12 cellular contexts compared by ENCODE assay signal in genomic region chr11:13834463-13834862, GRCh38.
DNase-seq lines count a peak whose midpoint lies in the region; ATAC-seq and TF ChIP-seq lines count a peak whose summit lies in the region.
"Had no signal": no experiment of that assay in that cellular context is flagged by ENCODE, and none has a peak within 500 bp of the region (broad histone marks: within the 10 kb centered on the region; RNA-seq: fewer than 3 reads in every experiment).

No MANE protein-coding gene starts in this region.

- no peak overlapping the region for H3K27ac ChIP-seq in AG04450 (ENCODE audit: low read depth, low read length)
- H3K27ac ChIP-seq in RWPE2 (ENCODE audit: poor library complexity, severe bottlenecking), result no peak overlapping the region
- H3K27ac ChIP-seq: neutrophil, upper lobe of right lung had no signal

- H3K4me1 ChIP-seq in RWPE2 (ENCODE audit: insufficient read depth, poor library complexity, severe bottlenecking), result peaks cover 14% of the 10 kb centered on the region
- H3K4me1 ChIP-seq: upper lobe of right lung had no signal

- CTCF ChIA-PET in AG04450 (lab: Charles Lee), result interaction anchor here (1.0 kb wide), 1 partner anchor 16 kb away, joined by 4 read pairs; no protein-coding TSS in a partner anchor

- no peak for ATAC-seq in RWPE2 (ENCODE audit: low read depth)
- no peak for ATAC-seq in GM18505 (IDR thresholded peaks at IDR 0.05; ENCODE audit: unreplicated experiment)
- no peak for ATAC-seq in HG02763 (IDR thresholded peaks at IDR 0.05; ENCODE audit: unreplicated experiment)
- ATAC-seq: upper lobe of right lung had no signal

- H3K27me3 ChIP-seq in AG04450 (ENCODE audit: control insufficient read depth, insufficient read depth, low read length) (no peaks in the 10 kb centered on the region), RWPE2 (ENCODE audit: insufficient read depth, poor library complexity, severe bottlenecking) (peaks cover 14% of the 10 kb centered on the region)
- H3K27me3 ChIP-seq: neutrophil, upper lobe of right lung had no signal

- DNase-seq in AG04450 (ENCODE audit: low read depth, low spot score) (no peak), RWPE2 (ENCODE audit: low spot score) (no peak), germinal center (ENCODE audit: low spot score) (peak; percentile 15), mesenteric fat pad (ENCODE audit: low spot score) (no peak)
- no peak for DNase-seq in activated CD4-positive, alpha-beta T cell treated with anti-CD3 and anti-CD28 coated beads, Interleukin-2, amount 50 U/mL, for 48 hours
- DNase-seq: activated CD4-positive, alpha-beta T cell treated with anti-CD3 and anti-CD28 coated beads, Interleukin-2, amount 10 ng/mL, durations not matched to agents 24 days and 14 days; head of caudate nucleus; upper lobe of right lung had no signal

- peak; percentile 43; the same call in 1 of the 2 replicates for TF ChIP-seq CTCF in AG04450 (IDR thresholded peaks at IDR 0.05; ENCODE audit: low read depth, low read length)
- TF ChIP-seq CTCF in GM12872 (IDR thresholded peaks at IDR 0.05; ENCODE audit: insufficient read depth, low read depth, low read length), result peak; percentile 63
- peak; percentile 38 for TF ChIP-seq CTCF in RWPE2 (IDR thresholded peaks at IDR 0.05; ENCODE audit: poor library complexity, severe bottlenecking)

- H3K36me3 ChIP-seq in RWPE2 (ENCODE audit: low read depth), result no peaks in the 10 kb centered on the region
- H3K36me3 ChIP-seq: neutrophil, upper lobe of right lung had no signal

- H3K9me3 ChIP-seq in AG04450 (ENCODE audit: control insufficient read depth, insufficient read depth, low read length) (no peaks in the 10 kb centered on the region), RWPE2 (ENCODE audit: severe bottlenecking) (no peaks in the 10 kb centered on the region)
- H3K9me3 ChIP-seq: neutrophil, upper lobe of right lung had no signal

- no peak for TF ChIP-seq POLR2A in GM18505 (IDR thresholded peaks at IDR 0.05; ENCODE audit: borderline replicate concordance, extremely low read depth, insufficient read depth, insufficient read length)

- H3K4me3 ChIP-seq in AG04450 (ENCODE audit: low read depth, low read length), result no peak overlapping the region
- H3K4me3 ChIP-seq in RWPE2 (ENCODE audit: severe bottlenecking), result no peak overlapping the region
- H3K4me3 ChIP-seq: upper lobe of right lung had no signal

- POLR2A ChIA-PET in AG04450 (lab: Yijun Ruan, JAX), result no interaction called here
